ENCODE assay signal across 1 cellular context in the genomic region with DNA sequence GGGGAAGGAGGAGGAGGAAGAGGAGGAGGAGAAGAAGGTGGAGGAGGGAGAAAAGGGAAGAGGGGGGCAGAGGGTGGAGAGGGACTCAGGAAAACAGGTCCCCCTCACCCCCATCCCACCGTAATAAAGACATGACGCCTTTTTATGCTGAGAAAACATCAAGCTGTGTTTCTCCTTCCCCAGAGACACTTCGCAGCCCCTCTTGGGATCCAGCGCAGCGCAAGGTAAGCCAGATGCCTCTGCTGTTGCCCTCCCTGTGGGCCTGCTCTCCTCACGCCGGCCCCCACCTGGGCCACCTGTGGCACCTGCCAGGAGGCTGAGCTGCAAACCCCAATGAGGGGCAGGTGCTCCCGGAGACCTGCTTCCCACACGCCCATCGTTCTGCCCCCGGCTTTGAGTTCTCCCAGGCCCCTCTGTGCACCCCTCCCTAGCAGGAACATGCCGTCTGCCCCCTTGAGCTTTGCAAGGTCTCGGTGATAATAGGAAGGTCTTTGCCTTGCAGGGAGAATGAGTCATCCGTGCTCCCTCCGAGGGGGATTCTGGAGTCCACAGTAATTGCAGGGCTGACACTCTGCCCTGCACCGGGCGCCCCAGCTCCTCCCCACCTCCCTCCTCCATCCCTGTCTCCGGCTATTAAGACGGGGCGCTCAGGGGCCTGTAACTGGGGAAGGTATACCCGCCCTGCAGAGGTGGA.
TF ChIP-seq lines count a peak whose summit lies in the region.

No MANE protein-coding gene starts in this region.

TF ChIP-seq in WTC11, 78 proteins besides CTCF, POLR2A, EP300 and RAD21 (continued from another document):
- TF ChIP-seq, protein P1, sequence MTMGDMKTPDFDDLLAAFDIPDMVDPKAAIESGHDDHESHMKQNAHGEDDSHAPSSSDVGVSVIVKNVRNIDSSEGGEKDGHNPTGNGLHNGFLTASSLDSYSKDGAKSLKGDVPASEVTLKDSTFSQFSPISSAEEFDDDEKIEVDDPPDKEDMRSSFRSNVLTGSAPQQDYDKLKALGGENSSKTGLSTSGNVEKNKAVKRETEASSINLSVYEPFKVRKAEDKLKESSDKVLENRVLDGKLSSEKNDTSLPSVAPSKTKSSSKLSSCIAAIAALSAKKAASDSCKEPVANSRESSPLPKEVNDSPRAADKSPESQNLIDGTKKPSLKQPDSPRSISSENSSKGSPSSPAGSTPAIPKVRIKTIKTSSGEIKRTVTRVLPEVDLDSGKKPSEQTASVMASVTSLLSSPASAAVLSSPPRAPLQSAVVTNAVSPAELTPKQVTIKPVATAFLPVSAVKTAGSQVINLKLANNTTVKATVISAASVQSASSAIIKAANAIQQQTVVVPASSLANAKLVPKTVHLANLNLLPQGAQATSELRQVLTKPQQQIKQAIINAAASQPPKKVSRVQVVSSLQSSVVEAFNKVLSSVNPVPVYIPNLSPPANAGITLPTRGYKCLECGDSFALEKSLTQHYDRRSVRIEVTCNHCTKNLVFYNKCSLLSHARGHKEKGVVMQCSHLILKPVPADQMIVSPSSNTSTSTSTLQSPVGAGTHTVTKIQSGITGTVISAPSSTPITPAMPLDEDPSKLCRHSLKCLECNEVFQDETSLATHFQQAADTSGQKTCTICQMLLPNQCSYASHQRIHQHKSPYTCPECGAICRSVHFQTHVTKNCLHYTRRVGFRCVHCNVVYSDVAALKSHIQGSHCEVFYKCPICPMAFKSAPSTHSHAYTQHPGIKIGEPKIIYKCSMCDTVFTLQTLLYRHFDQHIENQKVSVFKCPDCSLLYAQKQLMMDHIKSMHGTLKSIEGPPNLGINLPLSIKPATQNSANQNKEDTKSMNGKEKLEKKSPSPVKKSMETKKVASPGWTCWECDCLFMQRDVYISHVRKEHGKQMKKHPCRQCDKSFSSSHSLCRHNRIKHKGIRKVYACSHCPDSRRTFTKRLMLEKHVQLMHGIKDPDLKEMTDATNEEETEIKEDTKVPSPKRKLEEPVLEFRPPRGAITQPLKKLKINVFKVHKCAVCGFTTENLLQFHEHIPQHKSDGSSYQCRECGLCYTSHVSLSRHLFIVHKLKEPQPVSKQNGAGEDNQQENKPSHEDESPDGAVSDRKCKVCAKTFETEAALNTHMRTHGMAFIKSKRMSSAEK (CRISPR knock-in tag; IDR thresholded peaks at IDR 0.05; ENCODE audit: borderline replicate concordance): no peak
- no peak for TF ChIP-seq NFATC4 (CRISPR knock-in tag; IDR thresholded peaks at IDR 0.05)
- TF ChIP-seq, protein P2, sequence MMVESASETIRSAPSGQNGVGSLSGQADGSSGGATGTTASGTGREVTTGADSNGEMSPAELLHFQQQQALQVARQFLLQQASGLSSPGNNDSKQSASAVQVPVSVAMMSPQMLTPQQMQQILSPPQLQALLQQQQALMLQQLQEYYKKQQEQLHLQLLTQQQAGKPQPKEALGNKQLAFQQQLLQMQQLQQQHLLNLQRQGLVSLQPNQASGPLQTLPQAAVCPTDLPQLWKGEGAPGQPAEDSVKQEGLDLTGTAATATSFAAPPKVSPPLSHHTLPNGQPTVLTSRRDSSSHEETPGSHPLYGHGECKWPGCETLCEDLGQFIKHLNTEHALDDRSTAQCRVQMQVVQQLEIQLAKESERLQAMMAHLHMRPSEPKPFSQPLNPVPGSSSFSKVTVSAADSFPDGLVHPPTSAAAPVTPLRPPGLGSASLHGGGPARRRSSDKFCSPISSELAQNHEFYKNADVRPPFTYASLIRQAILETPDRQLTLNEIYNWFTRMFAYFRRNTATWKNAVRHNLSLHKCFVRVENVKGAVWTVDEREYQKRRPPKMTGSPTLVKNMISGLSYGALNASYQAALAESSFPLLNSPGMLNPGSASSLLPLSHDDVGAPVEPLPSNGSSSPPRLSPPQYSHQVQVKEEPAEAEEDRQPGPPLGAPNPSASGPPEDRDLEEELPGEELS (CRISPR knock-in tag; IDR thresholded peaks at IDR 0.05): no peak
